In the genomic region with DNA sequence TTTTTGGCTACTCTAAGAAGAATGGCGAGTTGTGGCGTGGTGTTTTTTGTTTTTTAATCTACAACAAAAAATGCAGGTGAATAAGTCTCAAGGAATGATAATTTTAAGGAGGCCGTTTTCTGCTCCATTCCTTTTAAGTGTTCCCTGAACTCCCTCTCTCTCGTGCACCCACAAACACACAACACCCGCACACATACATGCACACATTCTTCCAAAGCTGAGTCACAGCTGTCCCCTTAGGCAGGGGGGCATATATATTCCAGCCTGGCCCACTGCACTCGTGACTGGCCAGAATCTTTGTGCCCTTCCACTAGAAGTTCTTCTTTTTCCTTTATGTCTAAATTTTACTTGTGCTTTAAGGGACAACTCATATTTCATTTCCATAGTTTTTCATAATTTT, we compare ENCODE assay signal across 20 cellular contexts.
"Had no signal": no experiment of that assay in that cellular context is flagged by ENCODE, and none has a peak within 500 bp of the region (broad histone marks: within the 10 kb centered on the region; RNA-seq: fewer than 3 reads in every experiment).

No MANE protein-coding gene starts in this region.

- H3K36me3 Mint-ChIP-seq: naive thymus-derived CD4-positive, alpha-beta T cell; stimulated activated memory B cell treated with anti-CD40 and anti-IgM and Interleukin-4, amounts not matched to agents 10 μg/mL and 1 μg/mL and 100 μg/mL, for 72 hours had no signal

- H3K27ac ChIP-seq: psoas muscle, sigmoid colon, spleen, thoracic aorta, tibial nerve, upper lobe of left lung had no signal

- H3K4me1 Mint-ChIP-seq: naive thymus-derived CD4-positive, alpha-beta T cell; stimulated activated memory B cell treated with anti-CD40 and anti-IgM and Interleukin-4, amounts not matched to agents 10 μg/mL and 1 μg/mL and 100 μg/mL, for 72 hours had no signal

- H3K27me3 Mint-ChIP-seq: naive thymus-derived CD4-positive, alpha-beta T cell; stimulated activated memory B cell treated with anti-CD40 and anti-IgM and Interleukin-4, amounts not matched to agents 10 μg/mL and 1 μg/mL and 100 μg/mL, for 72 hours had no signal

- H3K4me3 ChIP-seq: psoas muscle, sigmoid colon, spleen, thoracic aorta, tibial nerve, upper lobe of left lung had no signal

- DNase-seq: cortex of kidney; head of caudate nucleus; kidney; mesendoderm; midbrain; naive thymus-derived CD4-positive, alpha-beta T cell; nucleus accumbens; psoas muscle; right cardiac atrium; sigmoid colon; spleen; stimulated activated CD4-positive, alpha-beta T cell treated with anti-CD3 and anti-CD28 coated beads, Interleukin-4, amount 100 ng/mL, for 4 hours; stimulated activated naive CD8-positive, alpha-beta T cell treated with anti-CD3 and anti-CD28 coated beads, Interleukin-15, Interleukin-2, amounts not matched to agents 100 U/mL and 50 U/mL, for 24 hours; substantia nigra; upper lobe of left lung had no signal

- H3K36me3 ChIP-seq: sigmoid colon, spleen, thoracic aorta, upper lobe of left lung had no signal

- H3K4me3 Mint-ChIP-seq: naive thymus-derived CD4-positive, alpha-beta T cell; nephron; stimulated activated memory B cell treated with anti-CD40 and anti-IgM and Interleukin-4, amounts not matched to agents 10 μg/mL and 1 μg/mL and 100 μg/mL, for 72 hours had no signal

- H3K9me3 ChIP-seq: psoas muscle, sigmoid colon, spleen, thoracic aorta, tibial nerve, upper lobe of left lung had no signal

- H3K27ac Mint-ChIP-seq: naive thymus-derived CD4-positive, alpha-beta T cell; nephron; stimulated activated memory B cell treated with anti-CD40 and anti-IgM and Interleukin-4, amounts not matched to agents 10 μg/mL and 1 μg/mL and 100 μg/mL, for 72 hours had no signal

- H3K4me1 ChIP-seq: psoas muscle, sigmoid colon, spleen, tibial nerve, upper lobe of left lung had no signal

- H3K27me3 ChIP-seq: sigmoid colon, spleen, tibial nerve, upper lobe of left lung had no signal

- H3K9me3 Mint-ChIP-seq: nephron; stimulated activated memory B cell treated with anti-CD40 and anti-IgM and Interleukin-4, amounts not matched to agents 10 μg/mL and 1 μg/mL and 100 μg/mL, for 72 hours had no signal

- ATAC-seq: left lobe of liver; naive thymus-derived CD4-positive, alpha-beta T cell; psoas muscle; right cardiac atrium; stimulated activated memory B cell treated with anti-CD40 and anti-IgM and Interleukin-4, amounts not matched to agents 10 μg/mL and 1 μg/mL and 100 μg/mL, for 72 hours; stimulated activated naive CD8-positive, alpha-beta T cell treated with anti-CD3 and anti-CD28 coated beads, Interleukin-15, Interleukin-2, amounts not matched to agents 100 U/mL and 50 U/mL, for 24 hours had no signal
